22 cellular contexts compared by ENCODE assay signal in the genomic region with DNA sequence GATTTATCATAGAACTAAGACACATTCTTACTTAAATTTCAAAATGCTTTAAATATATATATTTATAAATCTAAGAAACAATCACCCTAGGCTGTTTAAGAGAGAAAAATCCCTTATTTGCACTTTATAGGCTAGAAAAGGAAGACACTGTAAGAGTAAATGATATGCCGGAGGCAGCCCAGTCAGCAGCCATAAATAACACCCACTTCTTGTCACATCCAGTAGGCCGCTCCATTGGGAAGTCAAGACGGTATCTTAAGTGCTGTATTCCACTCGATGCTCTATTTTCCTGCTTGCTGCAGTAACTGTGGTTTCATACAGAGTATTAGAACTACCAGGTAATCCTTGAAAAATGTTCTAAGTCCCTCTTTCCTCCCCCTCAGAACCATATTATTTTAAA.
"Had no signal": no experiment of that assay in that cellular context is flagged by ENCODE, and none has a peak within 500 bp of the region (broad histone marks: within the 10 kb centered on the region; RNA-seq: fewer than 3 reads in every experiment).

No MANE protein-coding gene starts in this region.

- H3K4me1 Mint-ChIP-seq: immature natural killer cell; memory B cell; natural killer cell; neural crest cell; stimulated activated naive CD8-positive, alpha-beta T cell treated with anti-CD3 and anti-CD28 coated beads, Interleukin-15, amount 100 ng/mL, for 72 hours had no signal

- H3K4me3 Mint-ChIP-seq: immature natural killer cell; memory B cell; natural killer cell; neural crest cell; stimulated activated naive CD8-positive, alpha-beta T cell treated with anti-CD3 and anti-CD28 coated beads, Interleukin-15, amount 100 ng/mL, for 72 hours had no signal

- H3K27me3 Mint-ChIP-seq: progenitor cell of endocrine pancreas had no signal

- H3K27ac Mint-ChIP-seq: immature natural killer cell; memory B cell; natural killer cell; progenitor cell of endocrine pancreas; stimulated activated naive CD8-positive, alpha-beta T cell treated with anti-CD3 and anti-CD28 coated beads, Interleukin-15, amount 100 ng/mL, for 72 hours had no signal

- H3K9me3 Mint-ChIP-seq: memory B cell; neural crest cell; stimulated activated naive CD8-positive, alpha-beta T cell treated with anti-CD3 and anti-CD28 coated beads, Interleukin-15, amount 100 ng/mL, for 72 hours had no signal

- H3K36me3 Mint-ChIP-seq: immature natural killer cell, memory B cell, natural killer cell had no signal

- ATAC-seq: left colon; natural killer cell; pancreas; sciatic nerve; stimulated activated naive CD8-positive, alpha-beta T cell treated with anti-CD3 and anti-CD28 coated beads, Interleukin-15, amount 100 ng/mL, for 72 hours; upper lobe of right lung had no signal

- DNase-seq: dorsolateral prefrontal cortex; effector CD4-positive, alpha-beta T cell; hypothalamus; immature natural killer cell; islet precursor cell; kidney glomerular epithelial cell; left colon; natural killer cell; pancreas; stimulated activated CD4-positive, alpha-beta T cell treated with anti-CD3 and anti-CD28 coated beads, Interleukin-12 subunit alpha, Interleukin-12 subunit beta, amount 100 ng/mL, for 4 hours; stimulated activated CD4-positive, alpha-beta T cell treated with anti-CD3 and anti-CD28 coated beads, Interleukin-1b, Interleukin-23, amount 100 ng/mL, for 48 hours; stimulated activated CD4-positive, alpha-beta T cell treated with anti-CD3 and anti-CD28 coated beads, Interleukin-4, amount 100 ng/mL, for 1 hour; stimulated activated CD8-positive, alpha-beta memory T cell treated with anti-CD3 and anti-CD28 coated beads, Interleukin-4, amount 100 ng/mL, for 48 hours; stimulated activated naive CD4-positive, alpha-beta T cell; stimulated activated naive CD8-positive, alpha-beta T cell treated with anti-CD3 and anti-CD28 coated beads, Interleukin-15, amount 100 ng/mL, for 72 hours; transverse colon; upper lobe of right lung; uterus had no signal
